ENCODE assay signal across 13 cellular contexts in genomic region chr11:126700773-126701554, GRCh38.
DNase-seq lines count a peak whose midpoint lies in the region; ATAC-seq, FAIRE-seq and TF ChIP-seq lines count a peak whose summit lies in the region.
"Had no signal": no experiment of that assay in that cellular context is flagged by ENCODE, and none has a peak within 500 bp of the region (broad histone marks: within the 10 kb centered on the region; RNA-seq: fewer than 3 reads in every experiment).

No MANE protein-coding gene starts in this region.

- no peaks in the 10 kb centered on the region for H3K4me1 ChIP-seq in pancreas
- H3K4me1 ChIP-seq: Caco-2, tibial artery had no signal

- H3K9me3 ChIP-seq in pancreas, result no peaks in the 10 kb centered on the region
- H3K9me3 ChIP-seq: Caco-2, tibial artery had no signal

- H3K36me3 ChIP-seq in pancreas, result no peaks in the 10 kb centered on the region
- H3K36me3 ChIP-seq: tibial artery had no signal

- intact Hi-C loops in pancreas (cut with DNase I) (no loop called here), posterior cingulate gyrus (cut with DNase I) (no loop called here)

- no peak for FAIRE-seq in pancreas (lab: Jason Lieb, UNC)

- TF ChIP-seq CTCF in pancreas (IDR thresholded peaks at IDR 0.05), result no peak

- no peaks in the 10 kb centered on the region for H3K27me3 ChIP-seq in pancreas
- H3K27me3 ChIP-seq: tibial artery had no signal

- in situ Hi-C loops in KBM-7 (cut with MboI; ENCODE audit: low pct_unique_long_range_greater_than_20kb, low sequenced_read_pairs), result no loop called here

- no peak overlapping the region for H3K27ac ChIP-seq in pancreas
- H3K27ac ChIP-seq: HL-60, tibial artery had no signal

- no peak overlapping the region for H3K4me3 ChIP-seq in pancreas
- H3K4me3 ChIP-seq: tibial artery had no signal

- peak; percentile 86 for ATAC-seq in GM18867 (IDR thresholded peaks at IDR 0.05; ENCODE audit: unreplicated experiment)
- peak; percentile 73 for ATAC-seq in GM21737 (IDR thresholded peaks at IDR 0.05; ENCODE audit: unreplicated experiment)
- no peak for ATAC-seq in pancreas

- 84% methylated on average over 9 of the region's 9 CpGs for WGBS in pancreas, 2 donors

- peak; percentile 32 for DNase-seq in HT1080 (ENCODE audit: low read depth)
- DNase-seq in pons (ENCODE audit: low spot score), result peak; percentile 89
- DNase-seq in KBM-7, result no peak
- no peak for DNase-seq in NCI-H2171 (lab: John Stamatoyannopoulos, UW)
- no peak for DNase-seq in pancreas
- no peak for DNase-seq in posterior cingulate gyrus
- DNase-seq: activated CD8-positive, alpha-beta memory T cell treated with anti-CD3 and anti-CD28 coated beads, Interleukin-2, amount 50 U/mL, for 4 hours; Caco-2; NCI-H1436; tibial artery had no signal

Comparison
In these comparisons a context has a peak if more than half of its experiments do, and no peak if none do; other contexts are left out.
1. ATAC-seq: peak in GM18867 (single experiment) and GM21737 (single experiment); none in pancreas (0 of 4).
2. DNase-seq: peak in HT1080 (single experiment) and pons (single experiment); none in KBM-7 (single experiment), NCI-H2171 (single experiment), pancreas (0 of 6) and posterior cingulate gyrus (0 of 10).